Comparison of ENCODE assay signal across 1 cellular context in genomic region chr18:7561907-7562460, GRCh38.
TF ChIP-seq lines count a peak whose summit lies in the region.

No MANE protein-coding gene starts in this region.

TF ChIP-seq in K562, 482 proteins besides CTCF, POLR2A, EP300 and RAD21 (continued from another document):
- TF ChIP-seq, protein P1, sequence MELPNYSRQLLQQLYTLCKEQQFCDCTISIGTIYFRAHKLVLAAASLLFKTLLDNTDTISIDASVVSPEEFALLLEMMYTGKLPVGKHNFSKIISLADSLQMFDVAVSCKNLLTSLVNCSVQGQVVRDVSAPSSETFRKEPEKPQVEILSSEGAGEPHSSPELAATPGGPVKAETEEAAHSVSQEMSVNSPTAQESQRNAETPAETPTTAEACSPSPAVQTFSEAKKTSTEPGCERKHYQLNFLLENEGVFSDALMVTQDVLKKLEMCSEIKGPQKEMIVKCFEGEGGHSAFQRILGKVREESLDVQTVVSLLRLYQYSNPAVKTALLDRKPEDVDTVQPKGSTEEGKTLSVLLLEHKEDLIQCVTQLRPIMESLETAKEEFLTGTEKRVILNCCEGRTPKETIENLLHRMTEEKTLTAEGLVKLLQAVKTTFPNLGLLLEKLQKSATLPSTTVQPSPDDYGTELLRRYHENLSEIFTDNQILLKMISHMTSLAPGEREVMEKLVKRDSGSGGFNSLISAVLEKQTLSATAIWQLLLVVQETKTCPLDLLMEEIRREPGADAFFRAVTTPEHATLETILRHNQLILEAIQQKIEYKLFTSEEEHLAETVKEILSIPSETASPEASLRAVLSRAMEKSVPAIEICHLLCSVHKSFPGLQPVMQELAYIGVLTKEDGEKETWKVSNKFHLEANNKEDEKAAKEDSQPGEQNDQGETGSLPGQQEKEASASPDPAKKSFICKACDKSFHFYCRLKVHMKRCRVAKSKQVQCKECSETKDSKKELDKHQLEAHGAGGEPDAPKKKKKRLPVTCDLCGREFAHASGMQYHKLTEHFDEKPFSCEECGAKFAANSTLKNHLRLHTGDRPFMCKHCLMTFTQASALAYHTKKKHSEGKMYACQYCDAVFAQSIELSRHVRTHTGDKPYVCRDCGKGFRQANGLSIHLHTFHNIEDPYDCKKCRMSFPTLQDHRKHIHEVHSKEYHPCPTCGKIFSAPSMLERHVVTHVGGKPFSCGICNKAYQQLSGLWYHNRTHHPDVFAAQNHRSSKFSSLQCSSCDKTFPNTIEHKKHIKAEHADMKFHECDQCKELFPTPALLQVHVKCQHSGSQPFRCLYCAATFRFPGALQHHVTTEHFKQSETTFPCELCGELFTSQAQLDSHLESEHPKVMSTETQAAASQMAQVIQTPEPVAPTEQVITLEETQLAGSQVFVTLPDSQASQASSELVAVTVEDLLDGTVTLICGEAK (IDR thresholded peaks at IDR 0.05), result no peak
- TF ChIP-seq, protein P1 (CRISPR knock-in tag; IDR thresholded peaks at IDR 0.05), result no peak
